In genomic region chr22:35629406-35630234, GRCh38 we compare ENCODE assay signal across 8 cellular contexts.
DNase-seq lines count a peak whose midpoint lies in the region; ATAC-seq lines count a peak whose summit lies in the region.

No MANE protein-coding gene starts in this region.

- no peaks in the 10 kb centered on the region for H3K27me3 ChIP-seq in HAP-1 (ENCODE audit: low read depth)

- ATAC-seq in GM19351 (IDR thresholded peaks at IDR 0.05; ENCODE audit: unreplicated experiment) = no peak
- no peak for ATAC-seq in GM19324 (IDR thresholded peaks at IDR 0.05; ENCODE audit: low FRiP score, unreplicated experiment)

- H3K36me3 ChIP-seq in HAP-1 (replicated peaks) = no peaks in the 10 kb centered on the region

- no peaks in the 10 kb centered on the region for H3K9me3 ChIP-seq in HAP-1

- in situ Hi-C loops in HAP-1 (cut with MboI; ENCODE audit: low sequenced_read_pairs) = loop anchor here (10.0 kb wide), 1 partner anchor 285 kb away; no protein-coding TSS in a partner anchor

- no peak overlapping the region for H3K4me3 ChIP-seq in HAP-1

- DNase-seq in EL (peak; percentile 100), NCI-H69 (lab: John Stamatoyannopoulos, UW) (peak; percentile 58), hepatic stellate cell (ENCODE audit: low spot score) (peak; percentile 94), HAP-1 (ENCODE audit: low spot score in 2 of 2) (no peak)
- DNase-seq in activated effector memory CD4-positive, alpha-beta T cell treated with anti-CD3 and anti-CD28 coated beads, Interleukin-2, amount 50 U/mL, for 16 hours = peak; percentile 81
- DNase-seq in stimulated activated CD4-positive, alpha-beta T cell treated with anti-CD3 and anti-CD28 coated beads, Interleukin-4, amount 100 ng/mL, for 24 hours = peak; percentile 47

- peaks cover 6% of the 10 kb centered on the region; the same call in 1 of the 2 replicates for H3K4me1 ChIP-seq in HAP-1

Comparison
In these comparisons a context has a peak if more than half of its experiments do, and no peak if none do; other contexts are left out.
1. DNase-seq: peak in EL (single experiment), NCI-H69 (single experiment), activated effector memory CD4-positive, alpha-beta T cell treated with anti-CD3 and anti-CD28 coated beads, Interleukin-2, amount 50 U/mL, for 16 hours (single experiment), hepatic stellate cell (single experiment) and stimulated activated CD4-positive, alpha-beta T cell treated with anti-CD3 and anti-CD28 coated beads, Interleukin-4, amount 100 ng/mL, for 24 hours (single experiment); none in HAP-1 (0 of 2).